1 cellular context compared by ENCODE assay signal in genomic region chr13:45122941-45123340, GRCh38.
A peak's percentile ranks its signal among the peaks of the same experiment; 100 is the strongest.
TF ChIP-seq lines count a peak whose summit lies in the region.

No MANE protein-coding gene starts in this region.

TF ChIP-seq in K562, 482 proteins besides CTCF, POLR2A, EP300 and RAD21 (continued from another document and continues in another):
- TF ChIP-seq NKRF (IDR thresholded peaks at IDR 0.05; ENCODE audit: borderline replicate concordance) (no peak), RBM15 (IDR thresholded peaks at IDR 0.05; ENCODE audit: insufficient read depth, low read length) (no peak), NCOA6 (IDR thresholded peaks at IDR 0.05) (no peak), ZBTB17 (CRISPR knock-in tag; IDR thresholded peaks at IDR 0.05) (no peak), ARID2 (IDR thresholded peaks at IDR 0.05) (no peak), ZNF354B (CRISPR knock-in tag; IDR thresholded peaks at IDR 0.05) (no peak), L3MBTL2 (IDR thresholded peaks at IDR 0.05) (no peak), ZNF174 (CRISPR knock-in tag; IDR thresholded peaks at IDR 0.05) (no peak), NCOA4 (IDR thresholded peaks at IDR 0.05; ENCODE audit: partially characterized antibody) (no peak), MXD1 (CRISPR knock-in tag; IDR thresholded peaks at IDR 0.05; ENCODE audit: borderline replicate concordance, poor library complexity, severe bottlenecking) (no peak), SREBF2 (CRISPR knock-in tag; IDR thresholded peaks at IDR 0.05) (no peak), GMEB1 (CRISPR knock-in tag; IDR thresholded peaks at IDR 0.05) (no peak), SFPQ (IDR thresholded peaks at IDR 0.05; ENCODE audit: low read depth, low read length) (no peak), USF2 (CRISPR knock-in tag; IDR thresholded peaks at IDR 0.05) (no peak), MTA3 (IDR thresholded peaks at IDR 0.05; ENCODE audit: borderline replicate concordance) (no peak), TCF3 (CRISPR knock-in tag; IDR thresholded peaks at IDR 0.05) (peak; percentile 83), IRF1 (CRISPR knock-in tag; IDR thresholded peaks at IDR 0.05; ENCODE audit: borderline replicate concordance) (no peak), SRSF3 (IDR thresholded peaks at IDR 0.05; ENCODE audit: insufficient read depth, low read length) (no peak), KLF6 (CRISPR knock-in tag; IDR thresholded peaks at IDR 0.05; ENCODE audit: borderline replicate concordance) (no peak), RBM14 (IDR thresholded peaks at IDR 0.05; ENCODE audit: borderline replicate concordance, insufficient read depth, low read depth, low read length) (no peak), CBFA2T2 (conservative IDR thresholded peaks at IDR 0.05) (peak; percentile 80), SRSF1 (IDR thresholded peaks at IDR 0.05; ENCODE audit: low read depth, low read length) (no peak), HMBOX1 (IDR thresholded peaks at IDR 0.05) (peak; percentile 34; the same call in 1 of the 2 replicates), GTF2E2 (tag; IDR thresholded peaks at IDR 0.05) (no peak), NONO (IDR thresholded peaks at IDR 0.05; ENCODE audit: low read depth in 2 of 2, low read length in 1 of 2) (no peak), ZNF707 (CRISPR knock-in tag; conservative IDR thresholded peaks at IDR 0.05) (no peak), NR3C1 (CRISPR knock-in tag; IDR thresholded peaks at IDR 0.05) (no peak), BRCA1 (IDR thresholded peaks at IDR 0.05) (no peak), BRCA1 (CRISPR knock-in tag; IDR thresholded peaks at IDR 0.05) (no peak), CC2D1A (IDR thresholded peaks at IDR 0.05) (no peak; the same call in 1 of the 2 replicates), THRAP3 (IDR thresholded peaks at IDR 0.05; ENCODE audit: borderline replicate concordance) (no peak), NR2F6 (CRISPR knock-in tag; IDR thresholded peaks at IDR 0.05) (no peak), ZC3H11A (IDR thresholded peaks at IDR 0.05; ENCODE audit: low read depth, low read length) (no peak), ZNF134 (CRISPR knock-in tag; conservative IDR thresholded peaks at IDR 0.05) (no peak), E2F6 (IDR thresholded peaks at IDR 0.05; ENCODE audit: borderline replicate concordance in 1 of 2, extremely low read depth in 1 of 2, insufficient read depth in 1 of 2, insufficient read length in 1 of 2, low read depth in 1 of 2, low read length in 1 of 2, poor library complexity in 1 of 2, severe bottlenecking in 1 of 2) (no peak), TAF1 (IDR thresholded peaks at IDR 0.05; ENCODE audit: control insufficient read depth, extremely low read depth, insufficient read depth, low read length, severe bottlenecking) (no peak), STAT5A (IDR thresholded peaks at IDR 0.05; ENCODE audit: borderline replicate concordance, low read length) (peak; percentile 48; the same call in 1 of the 2 replicates), ELF1 (tag; IDR thresholded peaks at IDR 0.05) (no peak), ZSCAN29 (IDR thresholded peaks at IDR 0.05) (no peak), EHMT2 (IDR thresholded peaks at IDR 0.05) (no peak), TAL1 (IDR thresholded peaks at IDR 0.05) (peak; percentile 80), ZZZ3 (IDR thresholded peaks at IDR 0.05) (no peak), STAT5B (CRISPR knock-in tag; IDR thresholded peaks at IDR 0.05) (no peak), MYBL2 (IDR thresholded peaks at IDR 0.05; ENCODE audit: low read depth) (no peak), MYBL2 (CRISPR knock-in tag; IDR thresholded peaks at IDR 0.05; ENCODE audit: borderline replicate concordance) (no peak), TEAD4 (IDR thresholded peaks at IDR 0.05; ENCODE audit: low read length) (peak; percentile 77), TEAD4 (CRISPR knock-in tag; IDR thresholded peaks at IDR 0.05; ENCODE audit: borderline replicate concordance) (no peak), SNIP1 (IDR thresholded peaks at IDR 0.05; ENCODE audit: low read depth) (no peak), SIRT6 (IDR thresholded peaks at IDR 0.05; ENCODE audit: low read depth, low read length) (no peak), RBM17 (IDR thresholded peaks at IDR 0.05; ENCODE audit: borderline replicate concordance, low read depth, low read length) (no peak)
